ENCODE assay signal across 1 cellular context in genomic region chr1:161255955-161256520, GRCh38.
TF ChIP-seq lines count a peak whose summit lies in the region.

No MANE protein-coding gene starts in this region.

TF ChIP-seq in liver, 16 proteins besides CTCF, POLR2A, EP300 and RAD21:
- peak; percentile 40 for TF ChIP-seq HNF4G (IDR thresholded peaks at IDR 0.05)
- TF ChIP-seq SP1 (IDR thresholded peaks at IDR 0.05), result peak; percentile 84
- TF ChIP-seq FOXA2 (IDR thresholded peaks at IDR 0.05), result peak; percentile 77
- peak in 1 of 2 donors; percentile 9 for TF ChIP-seq JUND (IDR thresholded peaks at IDR 0.05)
- peak; percentile 61 to 80 for TF ChIP-seq RXRA (IDR thresholded peaks at IDR 0.05)
- TF ChIP-seq TAF1 (conservative IDR thresholded peaks at IDR 0.05), result peak; percentile 16
- TF ChIP-seq HNF4A (conservative IDR thresholded peaks at IDR 0.05), result peak; percentile 72 to 87
